Comparison of ENCODE assay signal across 12 cellular contexts in genomic region chr20:37243076-37243936, GRCh38. TPM values are rescaled to one million over a fixed set of nuclear protein-coding genes. Genes with fewer than 3 reads are reported as not detected.
DNase-seq lines count a peak whose midpoint lies in the region; ATAC-seq and TF ChIP-seq lines count a peak whose summit lies in the region.
"Had no signal": no experiment of that assay in that cellular context is flagged by ENCODE, and none has a peak within 500 bp of the region (broad histone marks: within the 10 kb centered on the region; RNA-seq: fewer than 3 reads in every experiment).

No MANE protein-coding gene starts in this region.

- no peaks in the 10 kb centered on the region for H3K9me3 ChIP-seq in left ventricle myocardium inferior (replicated peaks)
- H3K9me3 ChIP-seq in thymus (ENCODE audit: control insufficient read depth): no peaks in the 10 kb centered on the region
- H3K9me3 ChIP-seq: BLaER1 treated with 17β-estradiol and CSF1 and Interleukin-3, amounts not matched to agents 10 nM and 100 nM had no signal

- H3K27me3 ChIP-seq in left ventricle myocardium inferior (ENCODE audit: low read depth): no peaks in the 10 kb centered on the region
- H3K27me3 ChIP-seq in thymus (ENCODE audit: control insufficient read depth, insufficient read depth): no peaks in the 10 kb centered on the region
- H3K27me3 ChIP-seq: BLaER1 treated with 17β-estradiol and CSF1 and Interleukin-3, amounts not matched to agents 10 nM and 100 nM had no signal

- H3K4me3 ChIP-seq in left ventricle myocardium inferior: no peak overlapping the region
- no peak overlapping the region for H3K4me3 ChIP-seq in thymus (ENCODE audit: low read length)
- H3K4me3 ChIP-seq: BLaER1 treated with 17β-estradiol and CSF1 and Interleukin-3, amounts not matched to agents 10 nM and 100 nM had no signal

- CTCF ChIA-PET in WTC11 (lab: Charles Lee): interaction anchor here (0.6 to 2.4 kb wide), 8 partner anchors 8 to 153 kb away, joined by 3 to 14 read pairs (median 4); no protein-coding TSS in a partner anchor
- CTCF ChIA-PET in T-cell (lab: Charles Lee): no interaction called here

- H3K27me3 Mint-ChIP-seq in WTC11 (ENCODE audit: low read depth): no peaks in the 10 kb centered on the region
- H3K27me3 Mint-ChIP-seq in T-cell: no peaks in the 10 kb centered on the region

- H3K27ac ChIP-seq in left ventricle myocardium inferior (replicated peaks) (peak overlapping the region; percentile 79), thymus (ENCODE audit: low read depth) (peak overlapping the region; percentile 8)
- H3K27ac ChIP-seq: BLaER1 treated with 17β-estradiol and CSF1 and Interleukin-3, amounts not matched to agents 10 nM and 100 nM had no signal

- H3K4me1 ChIP-seq in left ventricle myocardium inferior: peaks cover 28% of the 10 kb centered on the region
- H3K4me1 ChIP-seq in thymus (ENCODE audit: control insufficient read depth, insufficient read depth, low read length): no peaks in the 10 kb centered on the region

- H3K9me3 Mint-ChIP-seq in WTC11: no peaks in the 10 kb centered on the region
- H3K9me3 Mint-ChIP-seq in T-cell: no peaks in the 10 kb centered on the region

- H3K4me1 Mint-ChIP-seq in WTC11 (peaks cover 22% of the 10 kb centered on the region), T-cell (no peaks in the 10 kb centered on the region)

- POLR2A ChIA-PET in WTC11 (lab: Charles Lee): no interaction called here
- POLR2A ChIA-PET in T-cell (lab: Charles Lee): interaction anchor here in 1 of 2 donors (0.5 kb wide), 1 partner anchor 586 kb away, joined by 3 read pairs; no protein-coding TSS in a partner anchor

- H3K4me3 Mint-ChIP-seq in WTC11 (no peak overlapping the region), T-cell (no peak overlapping the region)

- WGBS in thymus: 94% methylated on average over 16 of the region's 16 CpGs

- TF ChIP-seq CTCF in WTC11 (IDR thresholded peaks at IDR 0.05) (no peak), left ventricle myocardium inferior (IDR thresholded peaks at IDR 0.05; ENCODE audit: borderline replicate concordance) (no peak)

- intact Hi-C loops in left ventricle myocardium inferior (cut with micrococcal nuclease): no loop called here

- H3K27ac Mint-ChIP-seq in WTC11 (peak overlapping the region; percentile 97), T-cell (no peak overlapping the region)

- DNase-seq in activated effector memory CD4-positive, alpha-beta T cell treated with anti-CD3 and anti-CD28 coated beads, Interleukin-2, amount 50 U/mL, for 16 hours: peak; percentile 45
- no peak for DNase-seq in activated effector memory CD4-positive, alpha-beta T cell treated with Interleukin-2 at 50 U/mL for 16 hours
- DNase-seq in WTC11 (ENCODE audit: low spot score) (peak; percentile 56), left ventricle myocardium inferior (no peak), T-cell (no peak)
- DNase-seq: IMR-90 had no signal

- peaks cover 55% of the 10 kb centered on the region for H3K36me3 Mint-ChIP-seq in WTC11
- peaks cover 49% of the 10 kb centered on the region for H3K36me3 Mint-ChIP-seq in T-cell

- ATAC-seq in WTC11 (peak; percentile 81), T-cell (replicated peaks in 1 of 4) (no peak), HG02763 (IDR thresholded peaks at IDR 0.05; ENCODE audit: unreplicated experiment) (no peak), GM18868 (IDR thresholded peaks at IDR 0.05; ENCODE audit: unreplicated experiment) (no peak)

- H3K36me3 ChIP-seq in left ventricle myocardium inferior: peaks cover 34% of the 10 kb centered on the region
- peaks cover 44% of the 10 kb centered on the region for H3K36me3 ChIP-seq in thymus (ENCODE audit: control insufficient read depth, insufficient read depth)

TF ChIP-seq in WTC11, 78 proteins besides CTCF, POLR2A, EP300 and RAD21:
- TF ChIP-seq TCF7 (CRISPR knock-in tag; IDR thresholded peaks at IDR 0.05; ENCODE audit: low read depth) (no peak), KAT7 (CRISPR knock-in tag; IDR thresholded peaks at IDR 0.05; ENCODE audit: borderline replicate concordance) (no peak), JUN (CRISPR knock-in tag; IDR thresholded peaks at IDR 0.05) (no peak), STAT6 (CRISPR knock-in tag; conservative IDR thresholded peaks at IDR 0.05; ENCODE audit: low read depth) (0 out of 2 replicates have a peak, but pooled peaks have one; percentile 39), GABPB1 (CRISPR knock-in tag; IDR thresholded peaks at IDR 0.05) (no peak), HMGXB4 (CRISPR knock-in tag; IDR thresholded peaks at IDR 0.05) (no peak), TEAD1 (CRISPR knock-in tag; IDR thresholded peaks at IDR 0.05) (no peak), ZNF671 (CRISPR knock-in tag; IDR thresholded peaks at IDR 0.05) (no peak), NFATC4 (CRISPR knock-in tag; IDR thresholded peaks at IDR 0.05) (no peak), CBFB (CRISPR knock-in tag; IDR thresholded peaks at IDR 0.05; ENCODE audit: low read depth) (no peak), ZBTB21 (CRISPR knock-in tag; IDR thresholded peaks at IDR 0.05; ENCODE audit: borderline replicate concordance) (no peak), E2F1 (CRISPR knock-in tag; IDR thresholded peaks at IDR 0.05) (no peak), PRRX2 (CRISPR knock-in tag; IDR thresholded peaks at IDR 0.05) (no peak), TP53 (CRISPR knock-in tag; IDR thresholded peaks at IDR 0.05) (0 out of 2 replicates have a peak, but pooled peaks have one; percentile 47), FOXP1 (CRISPR knock-in tag; IDR thresholded peaks at IDR 0.05; ENCODE audit: borderline replicate concordance) (peak; percentile 17; the same call in 1 of the 2 replicates), SMAD3 (CRISPR knock-in tag; IDR thresholded peaks at IDR 0.05; ENCODE audit: borderline replicate concordance) (no peak)

RNA-seq across cellular contexts. Expression of gene GHRH, which starts 18.3 kb away (rescaled TPM):
- total RNA-seq in WTC11 (2021) (0.74 TPM in 1 of 3 replicates, not detected in the others), left ventricle myocardium inferior (0.93 TPM), T-cell (not detected)
- polyA plus RNA-seq in thymus: 14.7 TPM
- total RNA-seq: IMR-90, pulmonary artery endothelial cell, ureter had no signal
- polyA plus RNA-seq: IMR-90 had no signal

RNA-seq across cellular contexts. Expression of gene MANBAL, which starts 46.1 kb away (rescaled TPM):
- 41.7 to 48.6 TPM (median 48.5 TPM) in 3 replicates for total RNA-seq in WTC11 (2021)
- total RNA-seq in left ventricle myocardium inferior: 19.2 TPM
- polyA plus RNA-seq in thymus: 44.8 TPM
- 10 to 100 TPM in 3 of 5 donors, 1 to 10 TPM in 2; 5.8 to 12.6 (median 11.7) TPM for total RNA-seq in T-cell

Comparison
In these comparisons a context has a peak if more than half of its experiments do, and no peak if none do; other contexts are left out.
1. DNase-seq: peak in activated effector memory CD4-positive, alpha-beta T cell treated with anti-CD3 and anti-CD28 coated beads, Interleukin-2, amount 50 U/mL, for 16 hours (single experiment) and WTC11 (single experiment); none in activated effector memory CD4-positive, alpha-beta T cell treated with Interleukin-2 at 50 U/mL for 16 hours (single experiment), left ventricle myocardium inferior (single experiment) and T-cell (0 of 34).